Comparison of ENCODE assay signal across 8 cellular contexts in genomic region chr19:50537769-50538230, GRCh38. TPM values are rescaled to one million over a fixed set of nuclear protein-coding genes. Genes with fewer than 3 reads are reported as not detected.
DNase-seq lines count a peak whose midpoint lies in the region; ATAC-seq and TF ChIP-seq lines count a peak whose summit lies in the region.

No MANE protein-coding gene starts in this region.

- no peaks in the 10 kb centered on the region for H3K4me1 Mint-ChIP-seq in progenitor cell of endocrine pancreas (ENCODE audit: low read depth)

- ATAC-seq in GM18519 (IDR thresholded peaks at IDR 0.05; ENCODE audit: low FRiP score, unreplicated experiment) (no peak), HG02571 (IDR thresholded peaks at IDR 0.05; ENCODE audit: unreplicated experiment) (no peak)

- DNase-seq in DMS153 treated with DMSO at 0.1 percent for 48 hours (lab: John Stamatoyannopoulos, UW; ENCODE audit: unreplicated experiment) (peak; percentile 2), Kasumi-1 (lab: John Stamatoyannopoulos, UW) (peak; percentile 65 to 75), SK-MEL-5 (ENCODE audit: low read depth, low spot score) (peak; percentile 90), head of caudate nucleus (peak; percentile 85 to 98 (median 94)), progenitor cell of endocrine pancreas (ENCODE audit: low spot score, unreplicated experiment) (peak; percentile 78)
- peak; percentile 65 for DNase-seq in activated naive CD4-positive, alpha-beta T cell treated with Interleukin-2 at 50 U/mL for 16 hours

- in situ Hi-C loops in SK-MEL-5 (cut with HindIII; ENCODE audit: low pct_unique_long_range_greater_than_20kb, low sequenced_read_pairs) = no loop called here

- no peak overlapping the region for H3K4me3 Mint-ChIP-seq in progenitor cell of endocrine pancreas (ENCODE audit: low read depth)

- H3K27me3 Mint-ChIP-seq in progenitor cell of endocrine pancreas = peaks cover 12% of the 10 kb centered on the region

- H3K36me3 Mint-ChIP-seq in progenitor cell of endocrine pancreas (ENCODE audit: insufficient read depth) = no peaks in the 10 kb centered on the region

- H3K9me3 Mint-ChIP-seq in progenitor cell of endocrine pancreas (ENCODE audit: low read depth) = peaks cover 8% of the 10 kb centered on the region

- TF ChIP-seq CTCF in progenitor cell of endocrine pancreas (IDR thresholded peaks at IDR 0.05; ENCODE audit: unreplicated experiment) = peak; percentile 92

- intact Hi-C loops in head of caudate nucleus (cut with DNase I) = no loop called here

- H3K27ac Mint-ChIP-seq in progenitor cell of endocrine pancreas = no peak overlapping the region

RNA-seq across cellular contexts. Expression of gene ASPDH, which starts 24.1 kb away (rescaled TPM):
- not detected in 2 replicates for total RNA-seq in SK-MEL-5 (2014; rRNA removed; shearing (Covaris generic))
- not detected in 2 replicates for polyA plus RNA-seq in SK-MEL-5 (2015; cell fraction: cytosol; rRNA removed)
- not detected in 2 replicates for polyA plus RNA-seq in SK-MEL-5 (2015; cell fraction: nucleus; rRNA removed)
- total RNA-seq in progenitor cell of endocrine pancreas = not detected in 2 replicates

RNA-seq across cellular contexts. Expression of gene JOSD2, which starts 26.8 kb away (rescaled TPM):
- 26.4 and 29.0 TPM in 2 replicates for total RNA-seq in SK-MEL-5 (2014; rRNA removed; shearing (Covaris generic))
- polyA plus RNA-seq in SK-MEL-5 (2015; cell fraction: cytosol; rRNA removed) = 37.0 and 57.6 TPM in 2 replicates
- 23.9 and 31.3 TPM in 2 replicates for polyA plus RNA-seq in SK-MEL-5 (2015; cell fraction: nucleus; rRNA removed)
- 12.1 and 13.1 TPM in 2 replicates for total RNA-seq in progenitor cell of endocrine pancreas

RNA-seq across cellular contexts. Expression of gene LRRC4B, which starts 30.4 kb away (rescaled TPM):
- total RNA-seq in SK-MEL-5 (2014; rRNA removed; shearing (Covaris generic)) = 6.3 and 6.9 TPM in 2 replicates
- 24.4 and 26.3 TPM in 2 replicates for polyA plus RNA-seq in SK-MEL-5 (2015; cell fraction: cytosol; rRNA removed)
- polyA plus RNA-seq in SK-MEL-5 (2015; cell fraction: nucleus; rRNA removed) = 5.2 and 12.9 TPM in 2 replicates
- 1.0 and 1.2 TPM in 2 replicates for total RNA-seq in progenitor cell of endocrine pancreas

Comparison
In these comparisons a context has a peak if more than half of its experiments do, and no peak if none do; other contexts are left out.
1. DNase-seq: peak in every context shown above with its lines; median percentile 94 in head of caudate nucleus; 90 in SK-MEL-5; 78 in progenitor cell of endocrine pancreas; 70 in Kasumi-1; 65 in activated naive CD4-positive, alpha-beta T cell treated with Interleukin-2 at 50 U/mL for 16 hours; 2 in DMS153 treated with DMSO at 0.1 percent for 48 hours.